Comparison of ENCODE assay signal across 22 cellular contexts in the genomic region with DNA sequence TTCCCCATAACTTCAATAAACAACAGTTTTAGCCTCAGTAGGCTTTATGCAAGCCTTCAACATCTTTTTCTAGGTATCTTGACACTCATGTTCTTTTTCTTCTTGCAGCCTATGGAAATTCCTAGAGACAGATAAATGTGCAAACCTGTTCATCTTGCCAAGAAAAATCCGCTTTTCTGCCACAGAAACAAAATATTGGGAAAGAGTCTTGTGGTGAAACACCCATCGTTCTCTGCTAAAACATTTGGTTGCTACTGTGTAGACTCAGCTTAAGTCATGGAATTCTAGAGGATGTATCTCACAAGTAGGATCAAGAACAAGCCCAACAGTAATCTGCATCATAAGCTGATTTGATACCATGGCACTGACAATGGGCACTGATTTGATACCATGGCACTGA.
DNase-seq lines count a peak whose midpoint lies in the region; ATAC-seq and TF ChIP-seq lines count a peak whose summit lies in the region.
"Had no signal": no experiment of that assay in that cellular context is flagged by ENCODE, and none has a peak within 500 bp of the region (broad histone marks: within the 10 kb centered on the region; RNA-seq: fewer than 3 reads in every experiment).

No MANE protein-coding gene starts in this region.

- no peak overlapping the region for H3K27ac Mint-ChIP-seq in MCF 10A (ENCODE audit: low read depth, unreplicated experiment)
- peak overlapping the region in 2 of 3 experiments; percentile 85 to 97 for H3K27ac Mint-ChIP-seq in nephron
- H3K27ac Mint-ChIP-seq: CD14-positive monocyte had no signal

- H3K27me3 ChIP-seq in mammary epithelial cell (ENCODE audit: insufficient read depth, low read length) (no peaks in the 10 kb centered on the region), fibroblast of lung (ENCODE audit: control insufficient read depth, insufficient read depth, low read length) (no peaks in the 10 kb centered on the region)

- H3K9ac ChIP-seq in mammary epithelial cell (ENCODE audit: insufficient read depth, low read length) (no peak overlapping the region), fibroblast of lung (ENCODE audit: insufficient read depth, low read length) (no peak overlapping the region)

- WGBS in mammary epithelial cell (ENCODE audit: low coverage, missing lambda C conversion rate): 71% methylated on average over 2 of the region's 2 CpGs

- H3K4me3 Mint-ChIP-seq in MCF 10A (ENCODE audit: unreplicated experiment) (no peak overlapping the region), nephron (no peak overlapping the region)
- H3K4me3 Mint-ChIP-seq: CD14-positive monocyte had no signal

- H3K79me2 ChIP-seq in mammary epithelial cell (ENCODE audit: insufficient read depth, low read length): no peaks in the 10 kb centered on the region
- no peaks in the 10 kb centered on the region for H3K79me2 ChIP-seq in fibroblast of lung (ENCODE audit: control insufficient read depth, insufficient read depth, low read length)

- in situ Hi-C loops in mammary epithelial cell (cut with MboI; ENCODE audit: low sequenced_read_pairs in 2 of 2): no loop called here

- H3K9me3 Mint-ChIP-seq in MCF 10A (ENCODE audit: unreplicated experiment): no peaks in the 10 kb centered on the region
- H3K9me3 Mint-ChIP-seq in nephron: no peaks in the 10 kb centered on the region

- POLR2A ChIA-PET in MCF 10A (lab: Yijun Ruan, JAX): interaction anchor here (1.1 to 1.7 kb wide), 2 partner anchors 22 to 24 kb away, joined by 3 to 8 read pairs; no protein-coding TSS in a partner anchor

- BruUV-seq in MCF 10A (replicated peaks; lab: Mats Ljungman, UMichigan) (no TSS peak), mammary epithelial cell (replicated peaks; lab: Mats Ljungman, UMichigan) (no TSS peak)

- H3K36me3 ChIP-seq in mammary epithelial cell (ENCODE audit: insufficient read depth, low read length) (no peaks in the 10 kb centered on the region), fibroblast of lung (ENCODE audit: control insufficient read depth, insufficient read depth, low read length) (no peaks in the 10 kb centered on the region)

- CTCF ChIA-PET in MCF 10A (lab: Yijun Ruan, JAX): interaction anchor here (0.5 kb wide), 1 partner anchor 144 kb away, joined by 3 read pairs; no protein-coding TSS in a partner anchor
- CTCF ChIA-PET in mammary epithelial cell (lab: Charles Lee; ENCODE audit: low non-redundant PET): no interaction called here

- no peak overlapping the region for H3K4me3 ChIP-seq in mammary epithelial cell (replicated peaks in 1 of 3; ENCODE audit: insufficient read depth in 1 of 3, low read depth in 2 of 3, low read length in 3 of 3)
- H3K4me3 ChIP-seq in fibroblast of lung (replicated peaks in 1 of 4; ENCODE audit: control extremely low read depth in 1 of 4, insufficient read depth in 1 of 4, low read depth in 3 of 4, low read length in 4 of 4): no peak overlapping the region
- H3K4me3 ChIP-seq: K562, SK-N-MC had no signal

- no peaks in the 10 kb centered on the region for H3K9me3 ChIP-seq in mammary epithelial cell (replicated peaks; ENCODE audit: insufficient read depth, low read length)
- H3K9me3 ChIP-seq in fibroblast of lung (ENCODE audit: control insufficient read depth, insufficient read depth, low read depth, low read length): no peaks in the 10 kb centered on the region

- ATAC-seq in HG03039 (IDR thresholded peaks at IDR 0.05; ENCODE audit: unreplicated experiment): no peak
- ATAC-seq in HG03342 (IDR thresholded peaks at IDR 0.05; ENCODE audit: unreplicated experiment): no peak
- ATAC-seq: K562 had no signal

- H3K4me1 ChIP-seq in mammary epithelial cell (ENCODE audit: insufficient read depth, low read length) (peaks cover 16% of the 10 kb centered on the region), fibroblast of lung (ENCODE audit: control insufficient read depth, extremely low read depth, insufficient read depth, low read length) (no peaks in the 10 kb centered on the region)

- H3K27me3 Mint-ChIP-seq in MCF 10A (ENCODE audit: insufficient read depth, unreplicated experiment) (no peaks in the 10 kb centered on the region), nephron (ENCODE audit: low read depth) (peaks cover 4% of the 10 kb centered on the region)

- H3K36me3 Mint-ChIP-seq in MCF 10A (ENCODE audit: insufficient read depth, unreplicated experiment) (peaks cover 5% of the 10 kb centered on the region), nephron (ENCODE audit: low read depth) (no peaks in the 10 kb centered on the region)

- no peak for TF ChIP-seq CTCF in MCF 10A (IDR thresholded peaks at IDR 0.05; ENCODE audit: unreplicated experiment)
- no peak for TF ChIP-seq CTCF in mammary epithelial cell (conservative IDR thresholded peaks at IDR 0.05 in 1 of 2, IDR thresholded peaks at IDR 0.05 in 1 of 2; ENCODE audit: extremely low read depth in 1 of 2, insufficient read depth in 1 of 2, low read depth in 1 of 2, low read length in 2 of 2)
- no peak for TF ChIP-seq CTCF in fibroblast of lung (conservative IDR thresholded peaks at IDR 0.05 in 1 of 2, IDR thresholded peaks at IDR 0.05 in 1 of 2; ENCODE audit: low read depth in 1 of 2, low read length in 2 of 2)
- TF ChIP-seq CTCF in nephron (IDR thresholded peaks at IDR 0.05; ENCODE audit: unreplicated experiment in 3 of 3): no peak

- H4K20me1 ChIP-seq in mammary epithelial cell (ENCODE audit: insufficient read depth, low read length) (no peaks in the 10 kb centered on the region), fibroblast of lung (ENCODE audit: control insufficient read depth, extremely low read depth, insufficient read depth, low read length) (no peaks in the 10 kb centered on the region)

- intact Hi-C loops in MCF 10A (cut with micrococcal nuclease): no loop called here
- intact Hi-C loops in mammary epithelial cell (cut with micrococcal nuclease): no loop called here

- peak; percentile 55 for DNase-seq in MCF 10A (ENCODE audit: unreplicated experiment)
- DNase-seq in mammary epithelial cell: no peak
- DNase-seq in fibroblast of lung (ENCODE audit: low read depth in 2 of 2): peak; percentile 29 to 62
- no peak for DNase-seq in NOMO-1 treated with DMSO at 0.1 percent for 48 hours (lab: John Stamatoyannopoulos, UW; ENCODE audit: unreplicated experiment)
- no peak for DNase-seq in NCI-H2081 (lab: John Stamatoyannopoulos, UW)
- DNase-seq: AML-193, MM.1S, NCI-H1048, NCI-H1436, NCI-H1930, NCI-H226, NCI-H510A treated with DMSO at 0.1 percent for 48 hours, NCI-H748 treated with DMSO at 0.1 percent for 48 hours, SHP77 treated with DMSO at 0.1 percent for 48 hours had no signal

- no peak overlapping the region for H3K27ac ChIP-seq in mammary epithelial cell (ENCODE audit: insufficient read depth, low read depth, low read length)
- H3K27ac ChIP-seq in fibroblast of lung (ENCODE audit: insufficient read depth, low read length): no peak overlapping the region
- H3K27ac ChIP-seq: 22Rv1, RWPE1, SK-N-MC had no signal

- no peak overlapping the region for H3K4me2 ChIP-seq in mammary epithelial cell (ENCODE audit: insufficient read depth, low read depth, low read length)
- H3K4me2 ChIP-seq in fibroblast of lung (ENCODE audit: extremely low read depth, insufficient read depth, low read length): no peak overlapping the region

- H2AFZ ChIP-seq in mammary epithelial cell (ENCODE audit: low read depth, low read length) (no peak overlapping the region), fibroblast of lung (ENCODE audit: low read length) (no peak overlapping the region)

- peaks cover 19% of the 10 kb centered on the region for H3K4me1 Mint-ChIP-seq in MCF 10A (ENCODE audit: insufficient read depth, unreplicated experiment)
- H3K4me1 Mint-ChIP-seq in nephron: peaks cover 74% of the 10 kb centered on the region

- dilution Hi-C loops in mammary epithelial cell (cut with HindIII; ENCODE audit: low sequenced_read_pairs): no loop called here

Comparison
In these comparisons a context has a peak if more than half of its experiments do, and no peak if none do; other contexts are left out.
1. DNase-seq: peak in MCF 10A (single experiment) and fibroblast of lung (2 of 2); none in mammary epithelial cell (single experiment), NOMO-1 treated with DMSO at 0.1 percent for 48 hours (single experiment) and NCI-H2081 (0 of 2).